Comparison of ENCODE assay signal across 8 cellular contexts in the genomic region with DNA sequence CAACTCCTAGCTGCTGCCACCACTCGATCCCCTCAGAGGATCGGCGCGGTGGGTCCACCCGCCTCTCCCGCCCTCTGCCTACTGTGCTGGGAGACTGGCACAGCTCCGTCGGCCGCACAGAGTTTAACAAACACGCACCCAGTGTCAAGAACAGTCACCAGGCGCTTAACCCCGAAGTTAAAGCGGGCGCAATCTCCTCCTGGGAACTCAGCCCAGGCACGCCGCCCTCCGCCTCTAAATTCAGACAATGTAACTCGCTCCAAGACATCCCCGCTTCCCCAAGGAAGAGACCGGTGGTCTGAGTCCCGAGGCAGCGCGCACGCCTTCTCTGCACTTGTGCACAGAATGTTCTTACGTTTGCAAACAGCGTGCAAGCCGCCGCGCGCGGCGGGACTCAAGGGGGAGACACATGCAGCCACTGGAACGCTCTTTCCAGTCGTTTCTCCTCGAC. TPM values are rescaled to one million over a fixed set of nuclear protein-coding genes. Genes with fewer than 3 reads are reported as not detected.
DNase-seq lines count a peak whose midpoint lies in the region; ATAC-seq and TF ChIP-seq lines count a peak whose summit lies in the region.

No MANE protein-coding gene starts in this region.

- H3K27me3 Mint-ChIP-seq in activated CD8-positive, alpha-beta T cell treated with anti-CD3 and anti-CD28 coated beads, Interleukin-2, amount 10 ng/mL, durations not matched to agents 7 days and 5 days (ENCODE audit: low read depth), result peaks cover 6% of the 10 kb centered on the region

- peaks cover 5% of the 10 kb centered on the region; the same call in 1 of the 2 replicates for H3K4me1 ChIP-seq in HEK293 (ENCODE audit: control insufficient read depth, insufficient read depth, low read length)
- H3K4me1 ChIP-seq in thyroid gland, result peaks cover 17 to 24% of the 10 kb centered on the region in 2 donors

- CTCF ChIA-PET in HEK293 (lab: Yijun Ruan, JAX), result no interaction called here
- CTCF ChIA-PET in activated CD8-positive, alpha-beta T cell treated with anti-CD3 and anti-CD28 coated beads, Interleukin-2, amount 10 ng/mL, durations not matched to agents 7 days and 5 days (lab: Charles Lee), result interaction anchor here (0.7 to 1.3 kb wide), 4 partner anchors 19 to 203 kb away, joined by 3 to 6 read pairs (median 4); no protein-coding TSS in a partner anchor

- H3K36me3 Mint-ChIP-seq in activated CD8-positive, alpha-beta T cell treated with anti-CD3 and anti-CD28 coated beads, Interleukin-2, amount 10 ng/mL, durations not matched to agents 7 days and 5 days (ENCODE audit: low read depth), result peaks cover 50% of the 10 kb centered on the region

- H3K9me3 Mint-ChIP-seq in activated CD8-positive, alpha-beta T cell treated with anti-CD3 and anti-CD28 coated beads, Interleukin-2, amount 10 ng/mL, durations not matched to agents 7 days and 5 days (ENCODE audit: insufficient read depth), result no peaks in the 10 kb centered on the region

- ATAC-seq in activated CD8-positive, alpha-beta T cell treated with anti-CD3 and anti-CD28 coated beads, Interleukin-2, amount 10 ng/mL, durations not matched to agents 7 days and 5 days, result peak; percentile 17
- no peak for ATAC-seq in HG03469 (IDR thresholded peaks at IDR 0.05; ENCODE audit: unreplicated experiment)

- peak overlapping the region; percentile 98 for H3K4me3 Mint-ChIP-seq in activated CD8-positive, alpha-beta T cell treated with anti-CD3 and anti-CD28 coated beads, Interleukin-2, amount 10 ng/mL, durations not matched to agents 7 days and 5 days

- H3K36me3 ChIP-seq in HEK293 (ENCODE audit: control insufficient read depth in 2 of 2, insufficient read depth in 1 of 2, low read length in 2 of 2) (peaks cover 9 to 18% of the 10 kb centered on the region in 2 experiments; a peak in 2 of 3 replicates), thyroid gland (no peaks in the 10 kb centered on the region)

- H3K9me3 ChIP-seq in HEK293 (ENCODE audit: control insufficient read depth, insufficient read depth, low read depth, low read length) (no peaks in the 10 kb centered on the region), thyroid gland (no peaks in the 10 kb centered on the region)

- intact Hi-C loops in thyroid gland (cut with DNase I), result no loop called here

- 0% methylated on average over 3 to 21 of the region's 35 CpGs for WGBS in thyroid gland, 2 donors

- POLR2A ChIA-PET in HEK293 (lab: Yijun Ruan, JAX), result interaction anchor here (0.9 to 1.4 kb wide), 2 partner anchors 9 to 132 kb away, joined by 3 to 6 read pairs; a partner anchor contains a TSS
- POLR2A ChIA-PET in activated CD8-positive, alpha-beta T cell treated with anti-CD3 and anti-CD28 coated beads, Interleukin-2, amount 10 ng/mL, durations not matched to agents 7 days and 5 days (lab: Charles Lee), result interaction anchor here (0.5 to 1.8 kb wide), 25 partner anchors 8 to 264 kb away, joined by 3 to 47 read pairs (median 4); no protein-coding TSS in a partner anchor

- TF ChIP-seq POLR2A in NB4 (IDR thresholded peaks at IDR 0.05; ENCODE audit: extremely low read depth, insufficient read length) (no peak), thyroid gland (IDR thresholded peaks at IDR 0.05) (no peak)

- peaks cover 52% of the 10 kb centered on the region for H3K4me1 Mint-ChIP-seq in activated CD8-positive, alpha-beta T cell treated with anti-CD3 and anti-CD28 coated beads, Interleukin-2, amount 10 ng/mL, durations not matched to agents 7 days and 5 days (ENCODE audit: low read depth)

- no peaks in the 10 kb centered on the region for H3K27me3 ChIP-seq in thyroid gland

- H3K27ac ChIP-seq in HEK293 (ENCODE audit: extremely low read depth, low read depth, low read length) (peak overlapping the region; percentile 65; the same call in 1 of the 2 replicates), thyroid gland (peak overlapping the region in 1 of 3 donors; percentile 9)

- H3K27ac Mint-ChIP-seq in activated CD8-positive, alpha-beta T cell treated with anti-CD3 and anti-CD28 coated beads, Interleukin-2, amount 10 ng/mL, durations not matched to agents 7 days and 5 days, result peak overlapping the region; percentile 98

- TF ChIP-seq CTCF in GM12864 (IDR thresholded peaks at IDR 0.05; ENCODE audit: low read depth, low read length, missing control alignments) (peak; percentile 10), HEK293 (tag by site-specific recombination; IDR thresholded peaks at IDR 0.05) (peak; percentile 23; the same call in 1 of the 2 replicates), NB4 (IDR thresholded peaks at IDR 0.05; ENCODE audit: low read depth, low read length) (no peak), epithelial cell of proximal tubule (conservative IDR thresholded peaks at IDR 0.05; ENCODE audit: low read depth, low read length) (no peak), thyroid gland (IDR thresholded peaks at IDR 0.05) (no peak)

- H3K4me3 ChIP-seq in GM12864 (ENCODE audit: low read depth, low read length), result peak overlapping the region; percentile 77
- peak overlapping the region; percentile 73 for H3K4me3 ChIP-seq in HEK293 (ENCODE audit: low read depth, low read length)
- H3K4me3 ChIP-seq in NB4 (ENCODE audit: low read depth, low read length), result peak overlapping the region; percentile 91
- peak overlapping the region; percentile 55 for H3K4me3 ChIP-seq in epithelial cell of proximal tubule (ENCODE audit: low read depth, low read length)
- H3K4me3 ChIP-seq in thyroid gland (replicated peaks in 1 of 3), result peak overlapping the region in 2 of 3 donors; percentile 18 to 31

- no peak for DNase-seq in GM12864 (ENCODE audit: low read depth)
- peak; percentile 80 for DNase-seq in NB4 (ENCODE audit: low read depth)
- DNase-seq in activated CD8-positive, alpha-beta T cell treated with anti-CD3 and anti-CD28 coated beads, Interleukin-2, amount 10 ng/mL, durations not matched to agents 7 days and 5 days, result peak; percentile 72
- DNase-seq in epithelial cell of proximal tubule (ENCODE audit: low read depth), result no peak
- peak; percentile 19 for DNase-seq in myocyte (ENCODE audit: low read depth)
- DNase-seq in thyroid gland, result peak; percentile 34 to 35

TF ChIP-seq in HEK293, 187 proteins besides CTCF, POLR2A, EP300 and RAD21:
- TF ChIP-seq, protein P1, sequence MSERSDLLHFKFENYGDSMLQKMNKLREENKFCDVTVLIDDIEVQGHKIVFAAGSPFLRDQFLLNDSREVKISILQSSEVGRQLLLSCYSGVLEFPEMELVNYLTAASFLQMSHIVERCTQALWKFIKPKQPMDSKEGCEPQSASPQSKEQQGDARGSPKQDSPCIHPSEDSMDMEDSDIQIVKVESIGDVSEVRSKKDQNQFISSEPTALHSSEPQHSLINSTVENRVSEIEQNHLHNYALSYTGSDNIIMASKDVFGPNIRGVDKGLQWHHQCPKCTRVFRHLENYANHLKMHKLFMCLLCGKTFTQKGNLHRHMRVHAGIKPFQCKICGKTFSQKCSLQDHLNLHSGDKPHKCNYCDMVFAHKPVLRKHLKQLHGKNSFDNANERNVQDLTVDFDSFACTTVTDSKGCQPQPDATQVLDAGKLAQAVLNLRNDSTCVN (tag by site-specific recombination; optimal IDR thresholded peaks at IDR 0.05), result peak; percentile 62
- TF ChIP-seq ZFP69B (tag by site-specific recombination; IDR thresholded peaks at IDR 0.05) (peak; percentile 92), BCL11A (tag by site-specific recombination; IDR thresholded peaks at IDR 0.05; ENCODE audit: low read depth) (no peak), ZBTB8A (tag by site-specific recombination; IDR thresholded peaks at IDR 0.05) (peak; percentile 30; the same call in 1 of the 2 replicates), ZNF335 (tag by site-specific recombination; conservative IDR thresholded peaks at IDR 0.05) (no peak; the same call in 1 of the 2 replicates), BCL11B (tag by site-specific recombination; IDR thresholded peaks at IDR 0.05; ENCODE audit: low read depth) (no peak)
- TF ChIP-seq, protein P2, sequence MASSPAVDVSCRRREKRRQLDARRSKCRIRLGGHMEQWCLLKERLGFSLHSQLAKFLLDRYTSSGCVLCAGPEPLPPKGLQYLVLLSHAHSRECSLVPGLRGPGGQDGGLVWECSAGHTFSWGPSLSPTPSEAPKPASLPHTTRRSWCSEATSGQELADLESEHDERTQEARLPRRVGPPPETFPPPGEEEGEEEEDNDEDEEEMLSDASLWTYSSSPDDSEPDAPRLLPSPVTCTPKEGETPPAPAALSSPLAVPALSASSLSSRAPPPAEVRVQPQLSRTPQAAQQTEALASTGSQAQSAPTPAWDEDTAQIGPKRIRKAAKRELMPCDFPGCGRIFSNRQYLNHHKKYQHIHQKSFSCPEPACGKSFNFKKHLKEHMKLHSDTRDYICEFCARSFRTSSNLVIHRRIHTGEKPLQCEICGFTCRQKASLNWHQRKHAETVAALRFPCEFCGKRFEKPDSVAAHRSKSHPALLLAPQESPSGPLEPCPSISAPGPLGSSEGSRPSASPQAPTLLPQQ (tag by site-specific recombination; IDR thresholded peaks at IDR 0.05), result peak; percentile 97
TF ChIP-seq in HEK293: peak in this region for 4.

RNA-seq across cellular contexts. Expression of a gene that starts 0.5 kb away (rescaled TPM):
- 100 to 1,000 TPM; 219 to 226 TPM for total RNA-seq in activated CD8-positive, alpha-beta T cell treated with anti-CD3 and anti-CD28 coated beads, Interleukin-2, amount 10 ng/mL, durations not matched to agents 7 days and 5 days
- total RNA-seq in epithelial cell of proximal tubule (0.17 and 0.36 TPM in 2 replicates), myocyte (not detected in 2 replicates), thyroid gland (10 to 100 TPM in 3 of 4 donors, 1 to 10 TPM in 1; 7.1 to 17.5 (median 13.5) TPM)
- polyA plus RNA-seq in myocyte (2012), result 6.1 TPM

Comparison
In these comparisons a context has a peak if more than half of its experiments do, and no peak if none do; other contexts are left out.
1. DNase-seq: peak in NB4 (single experiment), activated CD8-positive, alpha-beta T cell treated with anti-CD3 and anti-CD28 coated beads, Interleukin-2, amount 10 ng/mL, durations not matched to agents 7 days and 5 days (single experiment), myocyte (single experiment) and thyroid gland (2 of 2); none in GM12864 (single experiment) and epithelial cell of proximal tubule (single experiment).
2. H3K4me3 ChIP-seq: peak in every context shown above with its lines; median percentile 91 in NB4; 77 in GM12864; 73 in HEK293; 55 in epithelial cell of proximal tubule; 24 in thyroid gland.
3. CTCF ChIP-seq: peak in GM12864 (single experiment) and HEK293 (single experiment); none in NB4 (single experiment), epithelial cell of proximal tubule (single experiment) and thyroid gland (0 of 6).
4. RNA of a gene that starts 0.5 kb away (total RNA-seq): 219 to 226 TPM in activated CD8-positive, alpha-beta T cell treated with anti-CD3 and anti-CD28 coated beads, Interleukin-2, amount 10 ng/mL, durations not matched to agents 7 days and 5 days; 7.1 to 17.5 TPM in thyroid gland, 0.17 to 0.36 TPM in epithelial cell of proximal tubule and not detected in myocyte; every median in the first group is over 10 times any median in the second.